ENCODE assay signal across 19 cellular contexts in genomic region chr17:21160401-21160800, GRCh38. TPM values are rescaled to one million over a fixed set of nuclear protein-coding genes. Genes with fewer than 3 reads are reported as not detected.
A peak's percentile ranks its signal among the peaks of the same experiment; 100 is the strongest.
DNase-seq lines count a peak whose midpoint lies in the region; ATAC-seq and TF ChIP-seq lines count a peak whose summit lies in the region.
"Had no signal": no experiment of that assay in that cellular context is flagged by ENCODE, and none has a peak within 500 bp of the region (broad histone marks: within the 10 kb centered on the region; RNA-seq: fewer than 3 reads in every experiment).

No MANE protein-coding gene starts in this region.

- no peaks in the 10 kb centered on the region for H3K36me3 Mint-ChIP-seq in HFFc6 (ENCODE audit: low read depth)
- H3K36me3 Mint-ChIP-seq in activated CD8-positive, alpha-beta memory T cell treated with anti-CD3 and anti-CD28 coated beads, Interleukin-2, amount 10 ng/mL, durations not matched to agents 7 days and 5 days, result peaks cover 5% of the 10 kb centered on the region

- H3K27ac ChIP-seq in gastrocnemius medialis (peak overlapping the region; percentile 92 to 98 (median 96)), suprapubic skin (no peak overlapping the region)
- H3K27ac ChIP-seq: HL-60 had no signal

- no peak for TF ChIP-seq EP300 in suprapubic skin (IDR thresholded peaks at IDR 0.05)

- no peaks in the 10 kb centered on the region for H3K36me3 ChIP-seq in gastrocnemius medialis
- H3K36me3 ChIP-seq in suprapubic skin, result no peaks in the 10 kb centered on the region
- H3K36me3 ChIP-seq in HAP-1 (replicated peaks), result no peaks in the 10 kb centered on the region

- H3K9me3 ChIP-seq in gastrocnemius medialis (no peaks in the 10 kb centered on the region), suprapubic skin (no peaks in the 10 kb centered on the region), HAP-1 (no peaks in the 10 kb centered on the region)

- H3K9me3 Mint-ChIP-seq in HFFc6, result no peaks in the 10 kb centered on the region
- H3K9me3 Mint-ChIP-seq in activated CD8-positive, alpha-beta memory T cell treated with anti-CD3 and anti-CD28 coated beads, Interleukin-2, amount 10 ng/mL, durations not matched to agents 7 days and 5 days (ENCODE audit: low read depth), result no peaks in the 10 kb centered on the region
- H3K9me3 Mint-ChIP-seq: H9 had no signal

- CTCF ChIA-PET in activated CD8-positive, alpha-beta memory T cell treated with anti-CD3 and anti-CD28 coated beads, Interleukin-2, amount 10 ng/mL, durations not matched to agents 7 days and 5 days (lab: Charles Lee), result no interaction called here

- DNase-seq in AG10803 (ENCODE audit: low read depth) (peak; percentile 69), HFFc6 (no peak), fibroblast of peridontal ligament (ENCODE audit: extremely low read depth) (peak; percentile 24), gastrocnemius medialis (no peak), NCI-H524 treated with DMSO at 0.1 percent for 48 hours (lab: John Stamatoyannopoulos, UW) (no peak), suprapubic skin (ENCODE audit: low spot score in 2 of 2) (no peak), HAP-1 (ENCODE audit: low spot score in 2 of 2) (no peak)
- DNase-seq in activated CD8-positive, alpha-beta memory T cell treated with anti-CD3 and anti-CD28 coated beads, Interleukin-2, amount 10 ng/mL, durations not matched to agents 7 days and 5 days, result no peak
- DNase-seq: 8988T; ACHN; C1 segment of cervical spinal cord; Calu3; CD4-positive, alpha-beta T cell; DMS79 treated with DMSO at 0.1 percent for 48 hours; GDM1; GOT3; H9 had no signal

- H3K27me3 ChIP-seq in gastrocnemius medialis (no peaks in the 10 kb centered on the region), suprapubic skin (no peaks in the 10 kb centered on the region), HAP-1 (ENCODE audit: low read depth) (no peaks in the 10 kb centered on the region)

- TF ChIP-seq CTCF in AG10803 (conservative IDR thresholded peaks at IDR 0.05; ENCODE audit: low read length), result no peak
- no peak for TF ChIP-seq CTCF in HFFc6 (IDR thresholded peaks at IDR 0.05)
- no peak for TF ChIP-seq CTCF in gastrocnemius medialis (IDR thresholded peaks at IDR 0.05 in 4 of 5, conservative IDR thresholded peaks at IDR 0.05 in 1 of 5)
- TF ChIP-seq CTCF in suprapubic skin (IDR thresholded peaks at IDR 0.05), result no peak

- H3K4me3 Mint-ChIP-seq in HFFc6, result no peak overlapping the region
- no peak overlapping the region for H3K4me3 Mint-ChIP-seq in activated CD8-positive, alpha-beta memory T cell treated with anti-CD3 and anti-CD28 coated beads, Interleukin-2, amount 10 ng/mL, durations not matched to agents 7 days and 5 days
- H3K4me3 Mint-ChIP-seq: B cell; CD4-positive, alpha-beta T cell; H9 had no signal

- peak overlapping the region; percentile 93; the same call in 1 of the 2 replicates for H3K27ac Mint-ChIP-seq in HFFc6
- H3K27ac Mint-ChIP-seq in activated CD8-positive, alpha-beta memory T cell treated with anti-CD3 and anti-CD28 coated beads, Interleukin-2, amount 10 ng/mL, durations not matched to agents 7 days and 5 days, result no peak overlapping the region
- H3K27ac Mint-ChIP-seq: B cell; CD4-positive, alpha-beta T cell; H9 had no signal

- intact Hi-C loops in gastrocnemius medialis (cut with DNase I; ENCODE audit: low total_unique reads), result no loop called here

- H3K4me3 ChIP-seq in AG10803 (ENCODE audit: low read length) (no peak overlapping the region), gastrocnemius medialis (no peak overlapping the region), suprapubic skin (no peak overlapping the region), HAP-1 (no peak overlapping the region)

- H3K27me3 Mint-ChIP-seq in HFFc6 (ENCODE audit: insufficient read depth), result no peaks in the 10 kb centered on the region
- H3K27me3 Mint-ChIP-seq in activated CD8-positive, alpha-beta memory T cell treated with anti-CD3 and anti-CD28 coated beads, Interleukin-2, amount 10 ng/mL, durations not matched to agents 7 days and 5 days, result no peaks in the 10 kb centered on the region
- H3K27me3 Mint-ChIP-seq: B cell; CD4-positive, alpha-beta T cell had no signal

- no peak for ATAC-seq in gastrocnemius medialis
- no peak for ATAC-seq in activated CD8-positive, alpha-beta memory T cell treated with anti-CD3 and anti-CD28 coated beads, Interleukin-2, amount 10 ng/mL, durations not matched to agents 7 days and 5 days

- H3K4me1 ChIP-seq in gastrocnemius medialis (peaks cover 43 to 44% of the 10 kb centered on the region in 2 donors), suprapubic skin (peaks cover 20% of the 10 kb centered on the region), HAP-1 (no peaks in the 10 kb centered on the region)

- in situ Hi-C loops in gastrocnemius medialis (cut with MboI; ENCODE audit: low sequenced_read_pairs in 4 of 4), result no loop called here
- in situ Hi-C loops in HAP-1 (cut with MboI; ENCODE audit: low sequenced_read_pairs), result no loop called here

- TF ChIP-seq POLR2A in gastrocnemius medialis (IDR thresholded peaks at IDR 0.05), result no peak
- no peak for TF ChIP-seq POLR2A in suprapubic skin (IDR thresholded peaks at IDR 0.05)

- H3K4me1 Mint-ChIP-seq in HFFc6 (ENCODE audit: low read depth), result peaks cover 26% of the 10 kb centered on the region
- H3K4me1 Mint-ChIP-seq in activated CD8-positive, alpha-beta memory T cell treated with anti-CD3 and anti-CD28 coated beads, Interleukin-2, amount 10 ng/mL, durations not matched to agents 7 days and 5 days, result peaks cover 10% of the 10 kb centered on the region
- H3K4me1 Mint-ChIP-seq: H9 had no signal

RNA-seq across cellular contexts. Expression of gene DHRS7B, which starts 33.6 kb away (rescaled TPM):
- 10 to 100 TPM; 12.3 to 20.8 (median 14.7) TPM for total RNA-seq in HFFc6 (2021; fragmentation: NEBNext Ultra II Directional; extraction: Animal tissue kit (Norgen Biotek cat#: 25700))
- 10 to 100 TPM; 35.7 to 73.2 (median 43.2) TPM for total RNA-seq in gastrocnemius medialis
- total RNA-seq in suprapubic skin, result 10 to 100 TPM; 42.8 to 64.1 (median 50.6) TPM
- total RNA-seq in activated CD8-positive, alpha-beta memory T cell treated with anti-CD3 and anti-CD28 coated beads, Interleukin-2, amount 10 ng/mL, durations not matched to agents 7 days and 5 days, result 10 to 100 TPM; 18.8 to 19.0 TPM

RNA-seq across cellular contexts. Expression of gene TMEM11, which starts 53.6 kb away (rescaled TPM):
- 10 to 100 TPM; 32.5 to 37.6 (median 33.9) TPM for total RNA-seq in HFFc6 (2021; fragmentation: NEBNext Ultra II Directional; extraction: Animal tissue kit (Norgen Biotek cat#: 25700))
- total RNA-seq in gastrocnemius medialis (100 to 1,000 TPM in 2 of 4 donors, 10 to 100 TPM in 2; 70.6 to 131 (median 90.9) TPM), suprapubic skin (10 to 100 TPM; 25.6 to 38.0 (median 33.8) TPM)
- total RNA-seq in activated CD8-positive, alpha-beta memory T cell treated with anti-CD3 and anti-CD28 coated beads, Interleukin-2, amount 10 ng/mL, durations not matched to agents 7 days and 5 days, result 10 to 100 TPM; 24.8 to 29.3 TPM

Comparison
In these comparisons a context has a peak if more than half of its experiments do, and no peak if none do; other contexts are left out.
1. DNase-seq: peak in AG10803 (single experiment) and fibroblast of peridontal ligament (single experiment); none in HFFc6 (single experiment), gastrocnemius medialis (0 of 2), NCI-H524 treated with DMSO at 0.1 percent for 48 hours (single experiment), suprapubic skin (0 of 2), HAP-1 (0 of 2) and activated CD8-positive, alpha-beta memory T cell treated with anti-CD3 and anti-CD28 coated beads, Interleukin-2, amount 10 ng/mL, durations not matched to agents 7 days and 5 days (single experiment).